ENCODE assay signal across 1 cellular context in the genomic region with DNA sequence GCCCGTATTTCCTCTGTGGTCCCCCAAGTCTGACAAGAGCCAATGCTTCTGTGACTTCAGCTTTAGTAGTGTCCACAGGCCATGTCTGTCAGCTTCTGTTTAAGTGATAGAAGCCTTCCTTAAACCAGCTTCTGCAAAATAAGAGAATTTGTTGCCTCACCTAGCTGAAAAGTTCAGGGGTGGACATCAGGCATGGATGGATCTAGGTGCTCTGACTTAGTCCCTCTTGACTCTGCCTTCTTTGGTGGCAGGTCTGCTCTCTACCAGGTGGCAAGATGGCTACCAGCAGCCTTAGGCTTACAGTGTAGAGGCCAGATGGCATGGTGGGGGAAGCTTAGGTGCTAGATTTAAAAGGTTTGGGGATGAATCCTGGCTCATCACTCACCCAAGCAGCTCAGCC.
TF ChIP-seq lines count a peak whose summit lies in the region.

No MANE protein-coding gene starts in this region.

TF ChIP-seq in HepG2, 621 proteins besides CTCF, POLR2A, EP300 and RAD21:
- TF ChIP-seq, protein P1, sequence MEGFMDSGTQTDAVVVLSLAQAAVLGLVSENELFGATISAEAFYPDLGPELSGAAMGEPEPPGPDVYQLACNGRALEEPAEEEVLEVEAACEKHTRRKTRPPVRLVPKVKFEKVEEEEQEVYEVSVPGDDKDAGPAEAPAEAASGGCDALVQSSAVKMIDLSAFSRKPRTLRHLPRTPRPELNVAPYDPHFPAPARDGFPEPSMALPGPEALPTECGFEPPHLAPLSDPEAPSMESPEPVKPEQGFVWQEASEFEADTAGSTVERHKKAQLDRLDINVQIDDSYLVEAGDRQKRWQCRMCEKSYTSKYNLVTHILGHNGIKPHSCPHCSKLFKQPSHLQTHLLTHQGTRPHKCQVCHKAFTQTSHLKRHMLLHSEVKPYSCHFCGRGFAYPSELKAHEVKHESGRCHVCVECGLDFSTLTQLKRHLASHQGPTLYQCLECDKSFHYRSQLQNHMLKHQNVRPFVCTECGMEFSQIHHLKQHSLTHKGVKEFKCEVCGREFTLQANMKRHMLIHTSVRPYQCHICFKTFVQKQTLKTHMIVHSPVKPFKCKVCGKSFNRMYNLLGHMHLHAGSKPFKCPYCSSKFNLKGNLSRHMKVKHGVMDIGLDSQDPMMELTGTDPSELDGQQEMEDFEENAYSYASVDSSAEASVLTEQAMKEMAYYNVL (CRISPR knock-in tag; IDR thresholded peaks at IDR 0.05; ENCODE audit: borderline replicate concordance), result no peak
- TF ChIP-seq ZNF329 (CRISPR knock-in tag; IDR thresholded peaks at IDR 0.05; ENCODE audit: low read depth), result peak; percentile 99
